In the genomic region with DNA sequence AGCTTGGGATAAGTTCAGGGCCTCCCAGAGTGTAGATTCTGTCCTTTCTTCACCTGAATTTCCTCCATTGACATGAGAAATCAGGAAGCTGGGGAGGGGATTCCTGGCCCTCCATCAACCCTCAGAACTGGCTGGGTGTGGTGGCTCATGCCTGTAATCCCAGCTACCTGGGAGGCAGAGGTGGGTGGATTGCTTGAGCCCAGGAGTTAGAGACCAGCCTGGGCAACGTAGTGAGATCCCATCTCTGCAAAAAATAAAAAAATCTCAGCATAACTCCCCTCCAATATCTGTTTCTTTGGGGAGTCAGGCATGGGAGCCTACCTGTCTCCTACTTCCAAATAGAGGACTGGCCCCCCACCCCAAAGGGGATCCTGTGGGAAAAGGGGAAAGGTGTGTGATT, we compare ENCODE assay signal across 2 cellular contexts.
TF ChIP-seq lines count a peak whose summit lies in the region.

No MANE protein-coding gene starts in this region.

TF ChIP-seq in HEK293, 187 proteins besides CTCF, POLR2A, EP300 and RAD21:
- TF ChIP-seq ZNF544 (tag by site-specific recombination; IDR thresholded peaks at IDR 0.05) (no peak), ZNF121 (tag by site-specific recombination; IDR thresholded peaks at IDR 0.05) (peak; percentile 77), ZNF658 (tag by site-specific recombination; IDR thresholded peaks at IDR 0.05) (no peak)
- TF ChIP-seq, protein P1, sequence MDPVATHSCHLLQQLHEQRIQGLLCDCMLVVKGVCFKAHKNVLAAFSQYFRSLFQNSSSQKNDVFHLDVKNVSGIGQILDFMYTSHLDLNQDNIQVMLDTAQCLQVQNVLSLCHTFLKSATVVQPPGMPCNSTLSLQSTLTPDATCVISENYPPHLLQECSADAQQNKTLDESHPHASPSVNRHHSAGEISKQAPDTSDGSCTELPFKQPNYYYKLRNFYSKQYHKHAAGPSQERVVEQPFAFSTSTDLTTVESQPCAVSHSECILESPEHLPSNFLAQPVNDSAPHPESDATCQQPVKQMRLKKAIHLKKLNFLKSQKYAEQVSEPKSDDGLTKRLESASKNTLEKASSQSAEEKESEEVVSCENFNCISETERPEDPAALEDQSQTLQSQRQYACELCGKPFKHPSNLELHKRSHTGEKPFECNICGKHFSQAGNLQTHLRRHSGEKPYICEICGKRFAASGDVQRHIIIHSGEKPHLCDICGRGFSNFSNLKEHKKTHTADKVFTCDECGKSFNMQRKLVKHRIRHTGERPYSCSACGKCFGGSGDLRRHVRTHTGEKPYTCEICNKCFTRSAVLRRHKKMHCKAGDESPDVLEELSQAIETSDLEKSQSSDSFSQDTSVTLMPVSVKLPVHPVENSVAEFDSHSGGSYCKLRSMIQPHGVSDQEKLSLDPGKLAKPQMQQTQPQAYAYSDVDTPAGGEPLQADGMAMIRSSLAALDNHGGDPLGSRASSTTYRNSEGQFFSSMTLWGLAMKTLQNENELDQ (tag by site-specific recombination; IDR thresholded peaks at IDR 0.05; ENCODE audit: low read depth), result no peak
- TF ChIP-seq, protein P2, sequence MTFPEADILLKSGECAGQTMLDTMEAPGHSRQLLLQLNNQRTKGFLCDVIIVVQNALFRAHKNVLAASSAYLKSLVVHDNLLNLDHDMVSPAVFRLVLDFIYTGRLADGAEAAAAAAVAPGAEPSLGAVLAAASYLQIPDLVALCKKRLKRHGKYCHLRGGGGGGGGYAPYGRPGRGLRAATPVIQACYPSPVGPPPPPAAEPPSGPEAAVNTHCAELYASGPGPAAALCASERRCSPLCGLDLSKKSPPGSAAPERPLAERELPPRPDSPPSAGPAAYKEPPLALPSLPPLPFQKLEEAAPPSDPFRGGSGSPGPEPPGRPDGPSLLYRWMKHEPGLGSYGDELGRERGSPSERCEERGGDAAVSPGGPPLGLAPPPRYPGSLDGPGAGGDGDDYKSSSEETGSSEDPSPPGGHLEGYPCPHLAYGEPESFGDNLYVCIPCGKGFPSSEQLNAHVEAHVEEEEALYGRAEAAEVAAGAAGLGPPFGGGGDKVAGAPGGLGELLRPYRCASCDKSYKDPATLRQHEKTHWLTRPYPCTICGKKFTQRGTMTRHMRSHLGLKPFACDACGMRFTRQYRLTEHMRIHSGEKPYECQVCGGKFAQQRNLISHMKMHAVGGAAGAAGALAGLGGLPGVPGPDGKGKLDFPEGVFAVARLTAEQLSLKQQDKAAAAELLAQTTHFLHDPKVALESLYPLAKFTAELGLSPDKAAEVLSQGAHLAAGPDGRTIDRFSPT (tag by site-specific recombination; IDR thresholded peaks at IDR 0.05), result no peak

TF ChIP-seq in IMR-90, 13 proteins besides CTCF, POLR2A, EP300 and RAD21:
- no peak for TF ChIP-seq CEBPB (IDR thresholded peaks at IDR 0.05; ENCODE audit: low read depth, low read length)
- TF ChIP-seq FOS (IDR thresholded peaks at IDR 0.05; ENCODE audit: low read depth, low read length), result no peak
- no peak for TF ChIP-seq MAFK (IDR thresholded peaks at IDR 0.05; ENCODE audit: low read depth, low read length)
- TF ChIP-seq, protein P3, sequence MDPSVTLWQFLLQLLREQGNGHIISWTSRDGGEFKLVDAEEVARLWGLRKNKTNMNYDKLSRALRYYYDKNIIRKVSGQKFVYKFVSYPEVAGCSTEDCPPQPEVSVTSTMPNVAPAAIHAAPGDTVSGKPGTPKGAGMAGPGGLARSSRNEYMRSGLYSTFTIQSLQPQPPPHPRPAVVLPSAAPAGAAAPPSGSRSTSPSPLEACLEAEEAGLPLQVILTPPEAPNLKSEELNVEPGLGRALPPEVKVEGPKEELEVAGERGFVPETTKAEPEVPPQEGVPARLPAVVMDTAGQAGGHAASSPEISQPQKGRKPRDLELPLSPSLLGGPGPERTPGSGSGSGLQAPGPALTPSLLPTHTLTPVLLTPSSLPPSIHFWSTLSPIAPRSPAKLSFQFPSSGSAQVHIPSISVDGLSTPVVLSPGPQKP (IDR thresholded peaks at IDR 0.05; ENCODE audit: borderline replicate concordance, low read depth, low read length), result no peak
- TF ChIP-seq RCOR1 (IDR thresholded peaks at IDR 0.05; ENCODE audit: insufficient replicate concordance, low read length), result no peak
- TF ChIP-seq, protein P4, sequence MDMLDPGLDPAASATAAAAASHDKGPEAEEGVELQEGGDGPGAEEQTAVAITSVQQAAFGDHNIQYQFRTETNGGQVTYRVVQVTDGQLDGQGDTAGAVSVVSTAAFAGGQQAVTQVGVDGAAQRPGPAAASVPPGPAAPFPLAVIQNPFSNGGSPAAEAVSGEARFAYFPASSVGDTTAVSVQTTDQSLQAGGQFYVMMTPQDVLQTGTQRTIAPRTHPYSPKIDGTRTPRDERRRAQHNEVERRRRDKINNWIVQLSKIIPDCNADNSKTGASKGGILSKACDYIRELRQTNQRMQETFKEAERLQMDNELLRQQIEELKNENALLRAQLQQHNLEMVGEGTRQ (IDR thresholded peaks at IDR 0.05; ENCODE audit: low read depth, low read length), result no peak
- TF ChIP-seq CHD1 (IDR thresholded peaks at IDR 0.05; ENCODE audit: low read depth, low read length), result no peak
- TF ChIP-seq SMC3 (IDR thresholded peaks at IDR 0.05; ENCODE audit: low read depth, low read length), result no peak
TF ChIP-seq in IMR-90: peak in this region for 0.
